In the genomic region with DNA sequence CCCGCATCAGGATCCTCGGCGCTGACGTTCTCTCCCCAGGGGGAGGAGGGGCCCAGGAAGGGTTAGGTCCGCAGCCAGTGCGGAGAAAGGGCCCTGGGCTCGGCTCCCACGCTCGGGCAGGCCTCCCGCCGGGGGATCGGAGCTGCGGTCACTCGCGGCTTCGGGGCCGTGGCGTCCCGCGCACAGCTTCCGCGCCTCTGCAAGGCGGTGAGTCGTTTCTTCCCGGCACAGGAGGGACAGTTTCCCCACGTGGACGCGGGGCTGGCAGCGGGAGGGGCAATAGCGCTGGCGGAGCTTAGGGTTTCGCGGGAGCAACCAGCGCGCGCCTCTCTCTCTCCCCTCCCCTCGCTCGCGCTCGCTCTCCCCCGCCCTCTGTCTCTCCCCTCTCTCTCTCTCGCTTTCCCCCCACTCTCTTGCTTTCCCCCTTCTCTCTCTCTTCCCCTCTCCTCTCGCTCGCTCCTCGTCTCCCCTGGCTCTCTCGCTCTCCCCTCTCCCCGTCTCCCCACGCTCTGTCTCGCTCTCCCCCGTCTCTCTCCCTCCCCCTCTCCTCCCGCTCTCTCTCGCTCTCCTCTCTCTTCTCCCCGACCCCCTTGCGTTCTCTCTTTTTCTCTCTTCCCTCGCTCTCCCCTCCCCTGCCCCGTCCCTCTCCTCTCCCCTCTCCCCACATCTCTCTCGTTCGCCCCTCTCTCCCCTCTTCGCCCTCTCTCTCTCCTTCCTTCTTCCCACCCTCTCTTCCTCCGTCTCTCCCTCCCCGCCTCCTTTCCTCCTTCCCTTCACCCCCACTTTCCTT, we compare ENCODE assay signal across 1 cellular context.
A peak's percentile ranks its signal among the peaks of the same experiment; 100 is the strongest.
TF ChIP-seq lines count a peak whose summit lies in the region.

No MANE protein-coding gene starts in this region.

TF ChIP-seq in HEK293, 187 proteins besides CTCF, POLR2A, EP300 and RAD21 (continued from another document):
- TF ChIP-seq, protein P1, sequence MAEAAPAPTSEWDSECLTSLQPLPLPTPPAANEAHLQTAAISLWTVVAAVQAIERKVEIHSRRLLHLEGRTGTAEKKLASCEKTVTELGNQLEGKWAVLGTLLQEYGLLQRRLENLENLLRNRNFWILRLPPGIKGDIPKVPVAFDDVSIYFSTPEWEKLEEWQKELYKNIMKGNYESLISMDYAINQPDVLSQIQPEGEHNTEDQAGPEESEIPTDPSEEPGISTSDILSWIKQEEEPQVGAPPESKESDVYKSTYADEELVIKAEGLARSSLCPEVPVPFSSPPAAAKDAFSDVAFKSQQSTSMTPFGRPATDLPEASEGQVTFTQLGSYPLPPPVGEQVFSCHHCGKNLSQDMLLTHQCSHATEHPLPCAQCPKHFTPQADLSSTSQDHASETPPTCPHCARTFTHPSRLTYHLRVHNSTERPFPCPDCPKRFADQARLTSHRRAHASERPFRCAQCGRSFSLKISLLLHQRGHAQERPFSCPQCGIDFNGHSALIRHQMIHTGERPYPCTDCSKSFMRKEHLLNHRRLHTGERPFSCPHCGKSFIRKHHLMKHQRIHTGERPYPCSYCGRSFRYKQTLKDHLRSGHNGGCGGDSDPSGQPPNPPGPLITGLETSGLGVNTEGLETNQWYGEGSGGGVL (tag by site-specific recombination; IDR thresholded peaks at IDR 0.05) = peak; percentile 92
- TF ChIP-seq ZNF169 (tag by site-specific recombination; IDR thresholded peaks at IDR 0.05) (no peak), ZNF10 (tag by site-specific recombination; IDR thresholded peaks at IDR 0.05) (no peak), ZNF660 (tag by site-specific recombination; IDR thresholded peaks at IDR 0.05) (no peak; the same call in 1 of the 2 replicates), ZNF202 (tag by site-specific recombination; IDR thresholded peaks at IDR 0.05; ENCODE audit: borderline replicate concordance) (peak; percentile 95), ZNF610 (tag by site-specific recombination; IDR thresholded peaks at IDR 0.05; ENCODE audit: borderline replicate concordance) (peak; percentile 52; the same call in 1 of the 2 replicates), KLF16 (tag by site-specific recombination; IDR thresholded peaks at IDR 0.05) (peak; percentile 74; the same call in 1 of the 2 replicates), SETDB1 (IDR thresholded peaks at IDR 0.05; ENCODE audit: insufficient read length, low read length) (no peak), ZNF561 (tag by site-specific recombination; IDR thresholded peaks at IDR 0.05; ENCODE audit: borderline replicate concordance) (peak; percentile 60; the same call in 1 of the 2 replicates), ZBTB8A (tag by site-specific recombination; IDR thresholded peaks at IDR 0.05) (no peak), ZNF366 (tag by site-specific recombination; conservative IDR thresholded peaks at IDR 0.05) (peak; percentile 88), ZNF184 (tag by site-specific recombination; IDR thresholded peaks at IDR 0.05) (no peak)
- TF ChIP-seq, protein P2, sequence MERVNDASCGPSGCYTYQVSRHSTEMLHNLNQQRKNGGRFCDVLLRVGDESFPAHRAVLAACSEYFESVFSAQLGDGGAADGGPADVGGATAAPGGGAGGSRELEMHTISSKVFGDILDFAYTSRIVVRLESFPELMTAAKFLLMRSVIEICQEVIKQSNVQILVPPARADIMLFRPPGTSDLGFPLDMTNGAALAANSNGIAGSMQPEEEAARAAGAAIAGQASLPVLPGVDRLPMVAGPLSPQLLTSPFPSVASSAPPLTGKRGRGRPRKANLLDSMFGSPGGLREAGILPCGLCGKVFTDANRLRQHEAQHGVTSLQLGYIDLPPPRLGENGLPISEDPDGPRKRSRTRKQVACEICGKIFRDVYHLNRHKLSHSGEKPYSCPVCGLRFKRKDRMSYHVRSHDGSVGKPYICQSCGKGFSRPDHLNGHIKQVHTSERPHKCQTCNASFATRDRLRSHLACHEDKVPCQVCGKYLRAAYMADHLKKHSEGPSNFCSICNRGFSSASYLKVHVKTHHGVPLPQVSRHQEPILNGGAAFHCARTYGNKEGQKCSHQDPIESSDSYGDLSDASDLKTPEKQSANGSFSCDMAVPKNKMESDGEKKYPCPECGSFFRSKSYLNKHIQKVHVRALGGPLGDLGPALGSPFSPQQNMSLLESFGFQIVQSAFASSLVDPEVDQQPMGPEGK (tag by site-specific recombination; IDR thresholded peaks at IDR 0.05) = peak; percentile 68
- TF ChIP-seq, protein P3, sequence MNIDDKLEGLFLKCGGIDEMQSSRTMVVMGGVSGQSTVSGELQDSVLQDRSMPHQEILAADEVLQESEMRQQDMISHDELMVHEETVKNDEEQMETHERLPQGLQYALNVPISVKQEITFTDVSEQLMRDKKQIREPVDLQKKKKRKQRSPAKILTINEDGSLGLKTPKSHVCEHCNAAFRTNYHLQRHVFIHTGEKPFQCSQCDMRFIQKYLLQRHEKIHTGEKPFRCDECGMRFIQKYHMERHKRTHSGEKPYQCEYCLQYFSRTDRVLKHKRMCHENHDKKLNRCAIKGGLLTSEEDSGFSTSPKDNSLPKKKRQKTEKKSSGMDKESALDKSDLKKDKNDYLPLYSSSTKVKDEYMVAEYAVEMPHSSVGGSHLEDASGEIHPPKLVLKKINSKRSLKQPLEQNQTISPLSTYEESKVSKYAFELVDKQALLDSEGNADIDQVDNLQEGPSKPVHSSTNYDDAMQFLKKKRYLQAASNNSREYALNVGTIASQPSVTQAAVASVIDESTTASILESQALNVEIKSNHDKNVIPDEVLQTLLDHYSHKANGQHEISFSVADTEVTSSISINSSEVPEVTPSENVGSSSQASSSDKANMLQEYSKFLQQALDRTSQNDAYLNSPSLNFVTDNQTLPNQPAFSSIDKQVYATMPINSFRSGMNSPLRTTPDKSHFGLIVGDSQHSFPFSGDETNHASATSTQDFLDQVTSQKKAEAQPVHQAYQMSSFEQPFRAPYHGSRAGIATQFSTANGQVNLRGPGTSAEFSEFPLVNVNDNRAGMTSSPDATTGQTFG (tag by site-specific recombination; IDR thresholded peaks at IDR 0.05; ENCODE audit: borderline replicate concordance) = no peak
